8 cellular contexts compared by ENCODE assay signal in genomic region chr2:64643838-64644219, GRCh38.
DNase-seq lines count a peak whose midpoint lies in the region; TF ChIP-seq lines count a peak whose summit lies in the region.

No MANE protein-coding gene starts in this region.

- no peak for TF ChIP-seq CTCF in WI38 (IDR thresholded peaks at IDR 0.05; ENCODE audit: low read depth, low read length)

- no peaks in the 10 kb centered on the region for H3K9me3 ChIP-seq in iPS-18a (ENCODE audit: control insufficient read depth, low read depth, low read length)

- H3K27ac ChIP-seq in iPS-18a (ENCODE audit: low read length) (no peak overlapping the region), substantia nigra (ENCODE audit: low read depth, low read length, poor library complexity, severe bottlenecking) (peak overlapping the region; percentile 68)

- H3K27ac Mint-ChIP-seq in T-helper 2 cell treated with Interferon-gamma antibody and Interleukin-4, amounts not matched to agents 5 μg/mL and 100 μg/mL, for 36 hours = peak overlapping the region; percentile 95

- H3K27me3 Mint-ChIP-seq in T-helper 2 cell treated with Interferon-gamma antibody and Interleukin-4, amounts not matched to agents 5 μg/mL and 100 μg/mL, for 36 hours (ENCODE audit: low read depth) = no peaks in the 10 kb centered on the region

- no peaks in the 10 kb centered on the region for H3K9me3 Mint-ChIP-seq in T-helper 2 cell treated with Interferon-gamma antibody and Interleukin-4, amounts not matched to agents 5 μg/mL and 100 μg/mL, for 36 hours

- H3K4me3 ChIP-seq in WI38 (ENCODE audit: low read depth, low read length) = peak overlapping the region; percentile 61; the same call in 1 of the 2 replicates
- H3K4me3 ChIP-seq in iPS-18a (ENCODE audit: low read length) = peak overlapping the region; percentile 73

- DNase-seq in T-helper 2 cell treated with Interferon-gamma antibody and Interleukin-4, amounts not matched to agents 5 μg/mL and 100 μg/mL, for 36 hours (ENCODE audit: low spot score) = no peak
- no peak for DNase-seq in T-helper 2 cell
- DNase-seq in substantia nigra (lab: John Stamatoyannopoulos, UW) = no peak
- no peak for DNase-seq in stimulated activated CD4-positive, alpha-beta T cell treated with anti-CD3 and anti-CD28 coated beads, Interleukin-4, amount 100 ng/mL, for 24 hours
- DNase-seq in HuH-7.5 (ENCODE audit: low spot score) = no peak
- DNase-seq in DMS79 (lab: John Stamatoyannopoulos, UW) = no peak

- peaks cover 71% of the 10 kb centered on the region for H3K4me1 Mint-ChIP-seq in T-helper 2 cell treated with Interferon-gamma antibody and Interleukin-4, amounts not matched to agents 5 μg/mL and 100 μg/mL, for 36 hours (ENCODE audit: low read depth)

- H3K27me3 ChIP-seq in iPS-18a (ENCODE audit: control insufficient read depth, insufficient read depth, low read length) = peaks cover 39% of the 10 kb centered on the region

- H3K36me3 ChIP-seq in iPS-18a (ENCODE audit: control insufficient read depth, low read depth, low read length) = no peaks in the 10 kb centered on the region

- peaks cover 10% of the 10 kb centered on the region for H3K36me3 Mint-ChIP-seq in T-helper 2 cell treated with Interferon-gamma antibody and Interleukin-4, amounts not matched to agents 5 μg/mL and 100 μg/mL, for 36 hours (ENCODE audit: low read depth)

- H3K9ac ChIP-seq in iPS-18a (ENCODE audit: low read length) = peak overlapping the region; percentile 84

- peak overlapping the region; percentile 93 for H3K4me3 Mint-ChIP-seq in T-helper 2 cell treated with Interferon-gamma antibody and Interleukin-4, amounts not matched to agents 5 μg/mL and 100 μg/mL, for 36 hours

- peaks cover 34% of the 10 kb centered on the region for H3K4me1 ChIP-seq in iPS-18a (ENCODE audit: control insufficient read depth, low read depth, low read length)
